3 cellular contexts compared by ENCODE assay signal in the genomic region with DNA sequence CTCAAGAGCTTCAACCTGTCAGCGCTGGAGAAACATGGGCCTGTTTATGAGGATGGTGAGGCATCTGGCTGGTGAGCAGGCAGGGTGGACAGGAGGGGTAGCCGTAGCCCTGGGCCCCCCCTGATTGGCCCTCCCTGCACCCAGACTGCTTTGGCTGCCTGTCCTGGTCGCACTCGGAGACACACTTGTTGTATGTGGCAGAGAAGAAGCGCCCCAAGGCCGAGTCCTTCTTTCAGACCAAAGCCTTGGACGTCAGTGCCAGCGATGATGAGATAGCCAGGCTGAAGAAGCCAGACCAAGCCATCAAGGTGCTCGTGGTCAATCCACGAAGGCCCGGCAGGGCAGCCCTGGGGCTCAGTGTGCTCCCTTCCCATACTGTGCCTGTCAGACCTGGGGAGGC.
TF ChIP-seq lines count a peak whose summit lies in the region.

No MANE protein-coding gene starts in this region.

TF ChIP-seq in SK-N-SH, 30 proteins besides CTCF, POLR2A, EP300 and RAD21 (continues in another document):
- TF ChIP-seq, protein P1, sequence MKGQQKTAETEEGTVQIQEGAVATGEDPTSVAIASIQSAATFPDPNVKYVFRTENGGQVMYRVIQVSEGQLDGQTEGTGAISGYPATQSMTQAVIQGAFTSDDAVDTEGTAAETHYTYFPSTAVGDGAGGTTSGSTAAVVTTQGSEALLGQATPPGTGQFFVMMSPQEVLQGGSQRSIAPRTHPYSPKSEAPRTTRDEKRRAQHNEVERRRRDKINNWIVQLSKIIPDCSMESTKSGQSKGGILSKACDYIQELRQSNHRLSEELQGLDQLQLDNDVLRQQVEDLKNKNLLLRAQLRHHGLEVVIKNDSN (IDR thresholded peaks at IDR 0.05; ENCODE audit: borderline replicate concordance, low read depth) = no peak
- TF ChIP-seq GABPA (IDR thresholded peaks at IDR 0.05; ENCODE audit: low read depth) (no peak), EZH2phosphoT487 (IDR thresholded peaks at IDR 0.05; ENCODE audit: borderline replicate concordance, low read depth) (no peak), CHD2 (IDR thresholded peaks at IDR 0.05; ENCODE audit: low read length, partially characterized antibody) (no peak), TCF12 (IDR thresholded peaks at IDR 0.05) (no peak), JUND (IDR thresholded peaks at IDR 0.05) (no peak), ELF1 (IDR thresholded peaks at IDR 0.05) (no peak), POLR2AphosphoS5 (IDR thresholded peaks at IDR 0.05; ENCODE audit: low read depth, low read length) (no peak), FOSL2 (IDR thresholded peaks at IDR 0.05; ENCODE audit: borderline replicate concordance, low read depth) (no peak), SMC3 (IDR thresholded peaks at IDR 0.05; ENCODE audit: low read depth, low read length) (no peak), MXI1 (IDR thresholded peaks at IDR 0.05; ENCODE audit: low read depth, low read length) (no peak)
- TF ChIP-seq, protein P2, sequence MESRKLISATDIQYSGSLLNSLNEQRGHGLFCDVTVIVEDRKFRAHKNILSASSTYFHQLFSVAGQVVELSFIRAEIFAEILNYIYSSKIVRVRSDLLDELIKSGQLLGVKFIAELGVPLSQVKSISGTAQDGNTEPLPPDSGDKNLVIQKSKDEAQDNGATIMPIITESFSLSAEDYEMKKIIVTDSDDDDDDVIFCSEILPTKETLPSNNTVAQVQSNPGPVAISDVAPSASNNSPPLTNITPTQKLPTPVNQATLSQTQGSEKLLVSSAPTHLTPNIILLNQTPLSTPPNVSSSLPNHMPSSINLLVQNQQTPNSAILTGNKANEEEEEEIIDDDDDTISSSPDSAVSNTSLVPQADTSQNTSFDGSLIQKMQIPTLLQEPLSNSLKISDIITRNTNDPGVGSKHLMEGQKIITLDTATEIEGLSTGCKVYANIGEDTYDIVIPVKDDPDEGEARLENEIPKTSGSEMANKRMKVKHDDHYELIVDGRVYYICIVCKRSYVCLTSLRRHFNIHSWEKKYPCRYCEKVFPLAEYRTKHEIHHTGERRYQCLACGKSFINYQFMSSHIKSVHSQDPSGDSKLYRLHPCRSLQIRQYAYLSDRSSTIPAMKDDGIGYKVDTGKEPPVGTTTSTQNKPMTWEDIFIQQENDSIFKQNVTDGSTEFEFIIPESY (IDR thresholded peaks at IDR 0.05; ENCODE audit: borderline replicate concordance, low read depth) = no peak
- TF ChIP-seq, protein P3, sequence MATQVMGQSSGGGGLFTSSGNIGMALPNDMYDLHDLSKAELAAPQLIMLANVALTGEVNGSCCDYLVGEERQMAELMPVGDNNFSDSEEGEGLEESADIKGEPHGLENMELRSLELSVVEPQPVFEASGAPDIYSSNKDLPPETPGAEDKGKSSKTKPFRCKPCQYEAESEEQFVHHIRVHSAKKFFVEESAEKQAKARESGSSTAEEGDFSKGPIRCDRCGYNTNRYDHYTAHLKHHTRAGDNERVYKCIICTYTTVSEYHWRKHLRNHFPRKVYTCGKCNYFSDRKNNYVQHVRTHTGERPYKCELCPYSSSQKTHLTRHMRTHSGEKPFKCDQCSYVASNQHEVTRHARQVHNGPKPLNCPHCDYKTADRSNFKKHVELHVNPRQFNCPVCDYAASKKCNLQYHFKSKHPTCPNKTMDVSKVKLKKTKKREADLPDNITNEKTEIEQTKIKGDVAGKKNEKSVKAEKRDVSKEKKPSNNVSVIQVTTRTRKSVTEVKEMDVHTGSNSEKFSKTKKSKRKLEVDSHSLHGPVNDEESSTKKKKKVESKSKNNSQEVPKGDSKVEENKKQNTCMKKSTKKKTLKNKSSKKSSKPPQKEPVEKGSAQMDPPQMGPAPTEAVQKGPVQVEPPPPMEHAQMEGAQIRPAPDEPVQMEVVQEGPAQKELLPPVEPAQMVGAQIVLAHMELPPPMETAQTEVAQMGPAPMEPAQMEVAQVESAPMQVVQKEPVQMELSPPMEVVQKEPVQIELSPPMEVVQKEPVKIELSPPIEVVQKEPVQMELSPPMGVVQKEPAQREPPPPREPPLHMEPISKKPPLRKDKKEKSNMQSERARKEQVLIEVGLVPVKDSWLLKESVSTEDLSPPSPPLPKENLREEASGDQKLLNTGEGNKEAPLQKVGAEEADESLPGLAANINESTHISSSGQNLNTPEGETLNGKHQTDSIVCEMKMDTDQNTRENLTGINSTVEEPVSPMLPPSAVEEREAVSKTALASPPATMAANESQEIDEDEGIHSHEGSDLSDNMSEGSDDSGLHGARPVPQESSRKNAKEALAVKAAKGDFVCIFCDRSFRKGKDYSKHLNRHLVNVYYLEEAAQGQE (IDR thresholded peaks at IDR 0.05; ENCODE audit: low read depth, low read length) = no peak

TF ChIP-seq in SK-N-SH treated with all-trans-retinoic acid at 6 μM for 48 hours, 23 proteins besides CTCF, POLR2A, EP300 and RAD21 (continues in another document):
- TF ChIP-seq ESRRG (CRISPR knock-in tag; IDR thresholded peaks at IDR 0.05) (no peak), ZFP30 (CRISPR knock-in tag; IDR thresholded peaks at IDR 0.05) (no peak), ISL1 (CRISPR knock-in tag; IDR thresholded peaks at IDR 0.05) (no peak), SNAI2 (CRISPR knock-in tag; IDR thresholded peaks at IDR 0.05) (no peak), BACH2 (CRISPR knock-in tag; IDR thresholded peaks at IDR 0.05; ENCODE audit: borderline replicate concordance) (no peak), TOX (CRISPR knock-in tag; IDR thresholded peaks at IDR 0.05; ENCODE audit: borderline replicate concordance) (no peak), ZC3H10 (CRISPR knock-in tag; IDR thresholded peaks at IDR 0.05) (no peak), PPARA (CRISPR knock-in tag; IDR thresholded peaks at IDR 0.05; ENCODE audit: borderline replicate concordance) (no peak)
- TF ChIP-seq, protein P4, sequence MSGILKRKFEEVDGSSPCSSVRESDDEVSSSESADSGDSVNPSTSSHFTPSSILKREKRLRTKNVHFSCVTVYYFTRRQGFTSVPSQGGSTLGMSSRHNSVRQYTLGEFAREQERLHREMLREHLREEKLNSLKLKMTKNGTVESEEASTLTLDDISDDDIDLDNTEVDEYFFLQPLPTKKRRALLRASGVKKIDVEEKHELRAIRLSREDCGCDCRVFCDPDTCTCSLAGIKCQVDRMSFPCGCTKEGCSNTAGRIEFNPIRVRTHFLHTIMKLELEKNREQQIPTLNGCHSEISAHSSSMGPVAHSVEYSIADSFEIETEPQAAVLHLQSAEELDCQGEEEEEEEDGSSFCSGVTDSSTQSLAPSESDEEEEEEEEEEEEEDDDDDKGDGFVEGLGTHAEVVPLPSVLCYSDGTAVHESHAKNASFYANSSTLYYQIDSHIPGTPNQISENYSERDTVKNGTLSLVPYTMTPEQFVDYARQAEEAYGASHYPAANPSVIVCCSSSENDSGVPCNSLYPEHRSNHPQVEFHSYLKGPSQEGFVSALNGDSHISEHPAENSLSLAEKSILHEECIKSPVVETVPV (CRISPR knock-in tag; IDR thresholded peaks at IDR 0.05) = no peak
- TF ChIP-seq, protein P5, sequence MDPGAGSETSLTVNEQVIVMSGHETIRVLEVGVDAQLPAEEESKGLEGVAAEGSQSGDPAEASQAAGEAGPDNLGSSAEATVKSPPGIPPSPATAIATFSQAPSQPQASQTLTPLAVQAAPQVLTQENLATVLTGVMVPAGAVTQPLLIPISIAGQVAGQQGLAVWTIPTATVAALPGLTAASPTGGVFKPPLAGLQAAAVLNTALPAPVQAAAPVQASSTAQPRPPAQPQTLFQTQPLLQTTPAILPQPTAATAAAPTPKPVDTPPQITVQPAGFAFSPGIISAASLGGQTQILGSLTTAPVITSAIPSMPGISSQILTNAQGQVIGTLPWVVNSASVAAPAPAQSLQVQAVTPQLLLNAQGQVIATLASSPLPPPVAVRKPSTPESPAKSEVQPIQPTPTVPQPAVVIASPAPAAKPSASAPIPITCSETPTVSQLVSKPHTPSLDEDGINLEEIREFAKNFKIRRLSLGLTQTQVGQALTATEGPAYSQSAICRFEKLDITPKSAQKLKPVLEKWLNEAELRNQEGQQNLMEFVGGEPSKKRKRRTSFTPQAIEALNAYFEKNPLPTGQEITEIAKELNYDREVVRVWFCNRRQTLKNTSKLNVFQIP (CRISPR knock-in tag; IDR thresholded peaks at IDR 0.05; ENCODE audit: borderline replicate concordance, low read depth) = no peak
- TF ChIP-seq, protein P6, sequence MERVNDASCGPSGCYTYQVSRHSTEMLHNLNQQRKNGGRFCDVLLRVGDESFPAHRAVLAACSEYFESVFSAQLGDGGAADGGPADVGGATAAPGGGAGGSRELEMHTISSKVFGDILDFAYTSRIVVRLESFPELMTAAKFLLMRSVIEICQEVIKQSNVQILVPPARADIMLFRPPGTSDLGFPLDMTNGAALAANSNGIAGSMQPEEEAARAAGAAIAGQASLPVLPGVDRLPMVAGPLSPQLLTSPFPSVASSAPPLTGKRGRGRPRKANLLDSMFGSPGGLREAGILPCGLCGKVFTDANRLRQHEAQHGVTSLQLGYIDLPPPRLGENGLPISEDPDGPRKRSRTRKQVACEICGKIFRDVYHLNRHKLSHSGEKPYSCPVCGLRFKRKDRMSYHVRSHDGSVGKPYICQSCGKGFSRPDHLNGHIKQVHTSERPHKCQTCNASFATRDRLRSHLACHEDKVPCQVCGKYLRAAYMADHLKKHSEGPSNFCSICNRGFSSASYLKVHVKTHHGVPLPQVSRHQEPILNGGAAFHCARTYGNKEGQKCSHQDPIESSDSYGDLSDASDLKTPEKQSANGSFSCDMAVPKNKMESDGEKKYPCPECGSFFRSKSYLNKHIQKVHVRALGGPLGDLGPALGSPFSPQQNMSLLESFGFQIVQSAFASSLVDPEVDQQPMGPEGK (CRISPR knock-in tag; IDR thresholded peaks at IDR 0.05; ENCODE audit: borderline replicate concordance) = no peak
- TF ChIP-seq, protein P7, sequence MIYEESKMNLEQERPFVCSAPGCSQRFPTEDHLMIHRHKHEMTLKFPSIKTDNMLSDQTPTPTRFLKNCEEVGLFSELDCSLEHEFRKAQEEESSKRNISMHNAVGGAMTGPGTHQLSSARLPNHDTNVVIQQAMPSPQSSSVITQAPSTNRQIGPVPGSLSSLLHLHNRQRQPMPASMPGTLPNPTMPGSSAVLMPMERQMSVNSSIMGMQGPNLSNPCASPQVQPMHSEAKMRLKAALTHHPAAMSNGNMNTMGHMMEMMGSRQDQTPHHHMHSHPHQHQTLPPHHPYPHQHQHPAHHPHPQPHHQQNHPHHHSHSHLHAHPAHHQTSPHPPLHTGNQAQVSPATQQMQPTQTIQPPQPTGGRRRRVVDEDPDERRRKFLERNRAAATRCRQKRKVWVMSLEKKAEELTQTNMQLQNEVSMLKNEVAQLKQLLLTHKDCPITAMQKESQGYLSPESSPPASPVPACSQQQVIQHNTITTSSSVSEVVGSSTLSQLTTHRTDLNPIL (CRISPR knock-in tag; IDR thresholded peaks at IDR 0.05; ENCODE audit: low read depth) = no peak

TF ChIP-seq in endothelial cell of umbilical vein, 7 proteins besides CTCF, POLR2A, EP300 and RAD21:
- TF ChIP-seq POLR2AphosphoS5 (IDR thresholded peaks at IDR 0.05; ENCODE audit: insufficient read depth, low read depth, low read length) (no peak), FOS (IDR thresholded peaks at IDR 0.05; ENCODE audit: borderline replicate concordance, insufficient read depth, low read length) (no peak), MYC (IDR thresholded peaks at IDR 0.05; ENCODE audit: low read depth, low read length) (no peak), GATA2 (IDR thresholded peaks at IDR 0.05; ENCODE audit: insufficient read depth, insufficient read length, low read depth, low read length) (no peak), EZH2 (IDR thresholded peaks at IDR 0.05; ENCODE audit: borderline replicate concordance, low read depth, low read length, severe bottlenecking) (no peak), JUN (IDR thresholded peaks at IDR 0.05; ENCODE audit: borderline replicate concordance, insufficient read depth, insufficient read length, low read depth) (no peak)
- TF ChIP-seq, protein P8, sequence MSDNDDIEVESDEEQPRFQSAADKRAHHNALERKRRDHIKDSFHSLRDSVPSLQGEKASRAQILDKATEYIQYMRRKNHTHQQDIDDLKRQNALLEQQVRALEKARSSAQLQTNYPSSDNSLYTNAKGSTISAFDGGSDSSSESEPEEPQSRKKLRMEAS (IDR thresholded peaks at IDR 0.05; ENCODE audit: insufficient read depth, insufficient read length) = no peak
